Comparison of ENCODE assay signal across 18 cellular contexts in genomic region chr1:36391271-36391670, GRCh38. TPM values are rescaled to one million over a fixed set of nuclear protein-coding genes. Genes with fewer than 3 reads are reported as not detected.
DNase-seq lines count a peak whose midpoint lies in the region; ATAC-seq and TF ChIP-seq lines count a peak whose summit lies in the region.
"Had no signal": no experiment of that assay in that cellular context is flagged by ENCODE, and none has a peak within 500 bp of the region (broad histone marks: within the 10 kb centered on the region; RNA-seq: fewer than 3 reads in every experiment).

No MANE protein-coding gene starts in this region.

- TF ChIP-seq CTCF in WTC11 (IDR thresholded peaks at IDR 0.05) (no peak), neutrophil (IDR thresholded peaks at IDR 0.05) (no peak), A673 (conservative IDR thresholded peaks at IDR 0.05; ENCODE audit: low read depth, low read length) (no peak)

- no peaks in the 10 kb centered on the region for H3K9me3 Mint-ChIP-seq in stimulated activated naive CD8-positive, alpha-beta T cell treated with anti-CD3 and anti-CD28 coated beads, Interleukin-15, Interleukin-2, amounts not matched to agents 100 ng/mL and 50 ng/mL, for 24 hours
- H3K9me3 Mint-ChIP-seq in WTC11: no peaks in the 10 kb centered on the region
- H3K9me3 Mint-ChIP-seq: effector memory CD8-positive, alpha-beta T cell; neural crest cell had no signal

- H3K27me3 ChIP-seq in neutrophil: no peaks in the 10 kb centered on the region
- no peaks in the 10 kb centered on the region for H3K27me3 ChIP-seq in A673 (replicated peaks; ENCODE audit: insufficient read depth, low read depth, low read length, poor library complexity)
- H3K27me3 ChIP-seq: tibial artery had no signal

- H3K4me3 Mint-ChIP-seq in stimulated activated naive CD8-positive, alpha-beta T cell treated with anti-CD3 and anti-CD28 coated beads, Interleukin-15, Interleukin-2, amounts not matched to agents 100 ng/mL and 50 ng/mL, for 24 hours: no peak overlapping the region
- H3K4me3 Mint-ChIP-seq in WTC11: no peak overlapping the region
- H3K4me3 Mint-ChIP-seq: effector memory CD8-positive, alpha-beta T cell; neural crest cell had no signal

- CTCF ChIA-PET in WTC11 (lab: Charles Lee) (no interaction called here), A673 (lab: Charles Lee) (no interaction called here)

- intact Hi-C loops in A673 (cut with micrococcal nuclease; ENCODE audit: unreplicated experiment): no loop called here

- H3K4me1 ChIP-seq in neutrophil (ENCODE audit: control insufficient read depth in 1 of 2, insufficient read depth in 1 of 2, low read depth in 1 of 2, low read length in 1 of 2) (peaks cover 57 to 71% of the 10 kb centered on the region in 2 experiments), A673 (ENCODE audit: insufficient read depth, low read length, poor library complexity, severe bottlenecking) (peaks cover 18% of the 10 kb centered on the region)

- peak overlapping the region; percentile 99 for H3K27ac ChIP-seq in neutrophil
- H3K27ac ChIP-seq in A673 (ENCODE audit: low read depth, low read length, poor library complexity, severe bottlenecking): no peak overlapping the region

- BruUV-seq in A673 (replicated peaks; lab: Mats Ljungman, UMichigan): no TSS peak

- ATAC-seq in stimulated activated naive CD8-positive, alpha-beta T cell treated with anti-CD3 and anti-CD28 coated beads, Interleukin-15, Interleukin-2, amounts not matched to agents 100 U/mL and 50 U/mL, for 24 hours: no peak
- ATAC-seq in WTC11: no peak
- no peak for ATAC-seq in GM21381 (IDR thresholded peaks at IDR 0.05; ENCODE audit: unreplicated experiment)
- no peak for ATAC-seq in HG02938 (IDR thresholded peaks at IDR 0.05; ENCODE audit: unreplicated experiment)
- ATAC-seq: effector memory CD8-positive, alpha-beta T cell; left lobe of liver had no signal

- peak overlapping the region; percentile 57 for H3K27ac Mint-ChIP-seq in stimulated activated naive CD8-positive, alpha-beta T cell treated with anti-CD3 and anti-CD28 coated beads, Interleukin-15, Interleukin-2, amounts not matched to agents 100 ng/mL and 50 ng/mL, for 24 hours
- H3K27ac Mint-ChIP-seq in WTC11: peak overlapping the region; percentile 42; the same call in 1 of the 2 replicates

- no peak for DNase-seq in stimulated activated naive CD8-positive, alpha-beta T cell treated with anti-CD3 and anti-CD28 coated beads, Interleukin-15, Interleukin-2, amounts not matched to agents 100 U/mL and 50 U/mL, for 24 hours
- DNase-seq in WTC11 (ENCODE audit: low spot score) (no peak), RPMI8226 (no peak), A673 (ENCODE audit: low spot score) (no peak)
- DNase-seq: activated CD4-positive, CD25-positive, alpha-beta regulatory T cell; activated gamma-delta T cell; COR-L47; effector memory CD8-positive, alpha-beta T cell; midbrain; NCI-H526 treated with DMSO at 0.1 percent for 48 hours; SIG-M5; tibial artery had no signal

- H3K36me3 Mint-ChIP-seq in stimulated activated naive CD8-positive, alpha-beta T cell treated with anti-CD3 and anti-CD28 coated beads, Interleukin-15, Interleukin-2, amounts not matched to agents 100 ng/mL and 50 ng/mL, for 24 hours (ENCODE audit: low read depth): peaks cover 53% of the 10 kb centered on the region
- H3K36me3 Mint-ChIP-seq in WTC11: peaks cover 11% of the 10 kb centered on the region

- peaks cover 67% of the 10 kb centered on the region for H3K4me1 Mint-ChIP-seq in stimulated activated naive CD8-positive, alpha-beta T cell treated with anti-CD3 and anti-CD28 coated beads, Interleukin-15, Interleukin-2, amounts not matched to agents 100 ng/mL and 50 ng/mL, for 24 hours (ENCODE audit: low read depth)
- H3K4me1 Mint-ChIP-seq in WTC11: peaks cover 17% of the 10 kb centered on the region

- POLR2A ChIA-PET in WTC11 (lab: Charles Lee): no interaction called here
- POLR2A ChIA-PET in A673 (lab: Charles Lee; ENCODE audit: low non-redundant PET): no interaction called here

- no peak overlapping the region for H3K4me3 ChIP-seq in neutrophil (ENCODE audit: low read depth in 1 of 2, low read length in 1 of 2)
- H3K4me3 ChIP-seq in A673 (ENCODE audit: low read depth, low read length, poor library complexity, severe bottlenecking): no peak overlapping the region
- H3K4me3 ChIP-seq: tibial artery had no signal

- H3K9me3 ChIP-seq in neutrophil (no peaks in the 10 kb centered on the region), A673 (ENCODE audit: low read depth, low read length, poor library complexity, severe bottlenecking) (no peaks in the 10 kb centered on the region)
- H3K9me3 ChIP-seq: tibial artery had no signal

- H3K36me3 ChIP-seq in neutrophil (peaks cover 37% of the 10 kb centered on the region), A673 (ENCODE audit: insufficient read depth, low read length, poor library complexity, severe bottlenecking) (peaks cover 42% of the 10 kb centered on the region)

- H3K27me3 Mint-ChIP-seq in stimulated activated naive CD8-positive, alpha-beta T cell treated with anti-CD3 and anti-CD28 coated beads, Interleukin-15, Interleukin-2, amounts not matched to agents 100 ng/mL and 50 ng/mL, for 24 hours: no peaks in the 10 kb centered on the region
- no peaks in the 10 kb centered on the region for H3K27me3 Mint-ChIP-seq in WTC11 (ENCODE audit: low read depth)
- H3K27me3 Mint-ChIP-seq: effector memory CD8-positive, alpha-beta T cell had no signal

TF ChIP-seq in WTC11, 78 proteins besides CTCF, POLR2A, EP300 and RAD21 (continues in another document):
- TF ChIP-seq E2F4 (CRISPR knock-in tag; IDR thresholded peaks at IDR 0.05; ENCODE audit: borderline replicate concordance, low read depth) (no peak), KAT7 (CRISPR knock-in tag; IDR thresholded peaks at IDR 0.05; ENCODE audit: borderline replicate concordance) (no peak), ZNF317 (CRISPR knock-in tag; IDR thresholded peaks at IDR 0.05; ENCODE audit: borderline replicate concordance, low read depth) (no peak), ZNF121 (CRISPR knock-in tag; IDR thresholded peaks at IDR 0.05) (no peak), TP53 (CRISPR knock-in tag; IDR thresholded peaks at IDR 0.05) (no peak), STAT6 (CRISPR knock-in tag; conservative IDR thresholded peaks at IDR 0.05; ENCODE audit: low read depth) (no peak), E2F1 (CRISPR knock-in tag; IDR thresholded peaks at IDR 0.05) (no peak), FOXP1 (CRISPR knock-in tag; IDR thresholded peaks at IDR 0.05; ENCODE audit: borderline replicate concordance) (no peak), ZNF416 (CRISPR knock-in tag; IDR thresholded peaks at IDR 0.05) (no peak), RELA (CRISPR knock-in tag; IDR thresholded peaks at IDR 0.05; ENCODE audit: borderline replicate concordance) (no peak), HMGA2 (CRISPR knock-in tag; IDR thresholded peaks at IDR 0.05) (no peak), MLX (CRISPR knock-in tag; IDR thresholded peaks at IDR 0.05) (no peak), ATF1 (CRISPR knock-in tag; IDR thresholded peaks at IDR 0.05) (no peak), SP1 (CRISPR knock-in tag; conservative IDR thresholded peaks at IDR 0.05) (no peak), FOXK1 (CRISPR knock-in tag; IDR thresholded peaks at IDR 0.05) (no peak)

RNA-seq across cellular contexts. Expression of gene STK40, which starts 5.5 kb away (rescaled TPM):
- 17.8 to 24.7 TPM (median 20.4 TPM) in 3 replicates for total RNA-seq in WTC11 (2021)
- total RNA-seq in A673 (2021): 93.2 and 109 TPM in 2 replicates

RNA-seq across cellular contexts. Expression of gene LSM10, which starts 6.4 kb away (rescaled TPM):
- 49.1 to 56.3 TPM (median 49.3 TPM) in 3 replicates for total RNA-seq in WTC11 (2021)
- total RNA-seq in A673 (2021): 60.7 and 68.0 TPM in 2 replicates

RNA-seq across cellular contexts. Expression of gene OSCP1, which starts 59.0 kb away (rescaled TPM):
- total RNA-seq in WTC11 (2021): 1.7 to 2.3 TPM (median 2.0 TPM) in 3 replicates
- 5.7 and 10.6 TPM in 2 replicates for total RNA-seq in A673 (2021)
